ENCODE assay signal across 1 cellular context in the genomic region with DNA sequence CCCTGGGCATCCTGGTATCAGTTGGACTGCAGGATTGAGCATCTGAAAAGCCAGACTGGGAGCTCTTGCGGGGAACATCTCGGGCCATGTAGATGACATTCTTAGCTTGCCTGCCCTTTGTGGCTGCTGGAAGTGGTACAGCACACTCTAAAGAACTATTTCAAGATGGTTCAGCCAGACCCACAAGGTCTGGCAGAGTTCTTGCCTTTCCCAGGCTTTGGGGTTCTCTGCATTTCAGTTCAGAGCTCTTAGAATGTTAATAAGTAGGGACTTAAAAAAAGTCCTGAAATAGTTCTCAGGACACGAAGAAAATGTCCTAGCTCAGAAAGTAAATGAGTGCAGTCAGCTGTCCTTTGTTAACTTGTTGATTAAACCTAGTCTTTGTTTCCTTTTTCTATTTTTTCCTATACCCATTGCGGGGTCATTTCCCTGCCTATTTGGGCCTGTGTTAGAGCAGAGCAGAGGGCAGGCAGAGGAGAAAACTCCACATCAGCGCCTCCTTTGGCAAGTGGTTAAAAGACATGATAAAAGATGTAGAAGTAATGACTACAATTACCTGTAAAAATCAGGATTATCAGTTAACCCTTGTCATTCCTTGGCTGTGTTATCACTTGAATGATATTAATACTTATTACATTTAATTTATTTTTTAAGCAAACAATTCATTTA.
TF ChIP-seq lines count a peak whose summit lies in the region.

No MANE protein-coding gene starts in this region.

TF ChIP-seq in GM12878, 131 proteins besides CTCF, POLR2A, EP300 and RAD21 (continued from another document):
- TF ChIP-seq, protein P1, sequence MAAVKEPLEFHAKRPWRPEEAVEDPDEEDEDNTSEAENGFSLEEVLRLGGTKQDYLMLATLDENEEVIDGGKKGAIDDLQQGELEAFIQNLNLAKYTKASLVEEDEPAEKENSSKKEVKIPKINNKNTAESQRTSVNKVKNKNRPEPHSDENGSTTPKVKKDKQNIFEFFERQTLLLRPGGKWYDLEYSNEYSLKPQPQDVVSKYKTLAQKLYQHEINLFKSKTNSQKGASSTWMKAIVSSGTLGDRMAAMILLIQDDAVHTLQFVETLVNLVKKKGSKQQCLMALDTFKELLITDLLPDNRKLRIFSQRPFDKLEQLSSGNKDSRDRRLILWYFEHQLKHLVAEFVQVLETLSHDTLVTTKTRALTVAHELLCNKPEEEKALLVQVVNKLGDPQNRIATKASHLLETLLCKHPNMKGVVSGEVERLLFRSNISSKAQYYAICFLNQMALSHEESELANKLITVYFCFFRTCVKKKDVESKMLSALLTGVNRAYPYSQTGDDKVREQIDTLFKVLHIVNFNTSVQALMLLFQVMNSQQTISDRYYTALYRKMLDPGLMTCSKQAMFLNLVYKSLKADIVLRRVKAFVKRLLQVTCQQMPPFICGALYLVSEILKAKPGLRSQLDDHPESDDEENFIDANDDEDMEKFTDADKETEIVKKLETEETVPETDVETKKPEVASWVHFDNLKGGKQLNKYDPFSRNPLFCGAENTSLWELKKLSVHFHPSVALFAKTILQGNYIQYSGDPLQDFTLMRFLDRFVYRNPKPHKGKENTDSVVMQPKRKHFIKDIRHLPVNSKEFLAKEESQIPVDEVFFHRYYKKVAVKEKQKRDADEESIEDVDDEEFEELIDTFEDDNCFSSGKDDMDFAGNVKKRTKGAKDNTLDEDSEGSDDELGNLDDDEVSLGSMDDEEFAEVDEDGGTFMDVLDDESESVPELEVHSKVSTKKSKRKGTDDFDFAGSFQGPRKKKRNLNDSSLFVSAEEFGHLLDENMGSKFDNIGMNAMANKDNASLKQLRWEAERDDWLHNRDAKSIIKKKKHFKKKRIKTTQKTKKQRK (IDR thresholded peaks at IDR 0.05; ENCODE audit: low read depth, low read length), result no peak
- TF ChIP-seq, protein P2, sequence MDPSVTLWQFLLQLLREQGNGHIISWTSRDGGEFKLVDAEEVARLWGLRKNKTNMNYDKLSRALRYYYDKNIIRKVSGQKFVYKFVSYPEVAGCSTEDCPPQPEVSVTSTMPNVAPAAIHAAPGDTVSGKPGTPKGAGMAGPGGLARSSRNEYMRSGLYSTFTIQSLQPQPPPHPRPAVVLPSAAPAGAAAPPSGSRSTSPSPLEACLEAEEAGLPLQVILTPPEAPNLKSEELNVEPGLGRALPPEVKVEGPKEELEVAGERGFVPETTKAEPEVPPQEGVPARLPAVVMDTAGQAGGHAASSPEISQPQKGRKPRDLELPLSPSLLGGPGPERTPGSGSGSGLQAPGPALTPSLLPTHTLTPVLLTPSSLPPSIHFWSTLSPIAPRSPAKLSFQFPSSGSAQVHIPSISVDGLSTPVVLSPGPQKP (IDR thresholded peaks at IDR 0.05; ENCODE audit: low read depth, low read length), result no peak
- TF ChIP-seq RB1 (IDR thresholded peaks at IDR 0.05; ENCODE audit: borderline replicate concordance) (no peak), NRF1 (conservative IDR thresholded peaks at IDR 0.05; ENCODE audit: low read depth, low read length) (no peak), KAT2A (conservative IDR thresholded peaks at IDR 0.05; ENCODE audit: control insufficient read depth, low read depth, low read length) (no peak), SPI1 (IDR thresholded peaks at IDR 0.05; ENCODE audit: borderline replicate concordance, insufficient read depth, low read depth, low read length) (no peak), MYC (IDR thresholded peaks at IDR 0.05; ENCODE audit: insufficient read depth, insufficient read length, insufficient replicate concordance, low read length, severe bottlenecking) (no peak), KDM1A (IDR thresholded peaks at IDR 0.05; ENCODE audit: borderline replicate concordance) (no peak), FOS (IDR thresholded peaks at IDR 0.05; ENCODE audit: borderline replicate concordance, extremely low read depth, insufficient read length) (no peak), WRNIP1 (IDR thresholded peaks at IDR 0.05; ENCODE audit: borderline replicate concordance, low read depth, low read length) (no peak), SUZ12 (IDR thresholded peaks at IDR 0.05; ENCODE audit: unreplicated experiment) (no peak), RFX5 (IDR thresholded peaks at IDR 0.05; ENCODE audit: low read depth, low read length) (no peak), JUND (IDR thresholded peaks at IDR 0.05; ENCODE audit: low read depth, low read length) (no peak), BCL11A (IDR thresholded peaks at IDR 0.05; ENCODE audit: low read depth, low read length) (no peak)
